ENCODE assay signal across 23 cellular contexts in genomic region chr10:89771684-89772083, GRCh38.
"Had no signal": no experiment of that assay in that cellular context is flagged by ENCODE, and none has a peak within 500 bp of the region (broad histone marks: within the 10 kb centered on the region; RNA-seq: fewer than 3 reads in every experiment).

No MANE protein-coding gene starts in this region.

- H3K27ac ChIP-seq: dorsolateral prefrontal cortex, gastrocnemius medialis, heart left ventricle, hepatocyte, left lung, ovary, psoas muscle, skin epidermis, spleen, transverse colon, upper lobe of right lung, uterus had no signal

- H3K27me3 Mint-ChIP-seq: stimulated activated naive B cell treated with anti-CD40 and anti-IgM and Interleukin-4, amounts not matched to agents 10 μg/mL and 1 μg/mL and 100 μg/mL, for 72 hours; stimulated activated naive CD8-positive, alpha-beta T cell treated with anti-CD3 and anti-CD28 coated beads, Interleukin-15, Interleukin-2, amounts not matched to agents 100 ng/mL and 50 ng/mL, for 24 hours had no signal

- H3K9me3 Mint-ChIP-seq: stimulated activated naive CD8-positive, alpha-beta T cell treated with anti-CD3 and anti-CD28 coated beads, Interleukin-15, Interleukin-2, amounts not matched to agents 100 ng/mL and 50 ng/mL, for 24 hours had no signal

- H3K27me3 ChIP-seq: dorsolateral prefrontal cortex, gastrocnemius medialis, heart left ventricle, hepatocyte, left lung, ovary, spleen, transverse colon, upper lobe of right lung, uterus had no signal

- DNase-seq: cerebellar nuclear complex; dorsolateral prefrontal cortex; effector CD4-positive, alpha-beta T cell; foreskin fibroblast; gastrocnemius medialis; heart left ventricle; left cardiac atrium; left lung; nucleus accumbens; ovary; posterior cingulate gyrus; psoas muscle; right cardiac atrium; spleen; stimulated activated CD4-positive, alpha-beta T cell treated with anti-CD3 and anti-CD28 coated beads, Interleukin-4, amount 100 ng/mL, for 4 hours; stimulated activated naive B cell treated with anti-CD40 and anti-IgM and Interleukin-4, amounts not matched to agents 10 μg/mL and 1 μg/mL and 100 μg/mL, for 72 hours; transverse colon; upper lobe of right lung; uterus had no signal

- H3K4me3 ChIP-seq: dorsolateral prefrontal cortex, gastrocnemius medialis, heart left ventricle, hepatocyte, left lung, ovary, psoas muscle, skin epidermis, spleen, transverse colon, upper lobe of right lung, uterus had no signal

- H3K4me1 ChIP-seq: gastrocnemius medialis, heart left ventricle, left lung, psoas muscle, spleen, transverse colon, upper lobe of right lung, uterus had no signal

- ATAC-seq: gastrocnemius medialis; heart left ventricle; left cardiac atrium; left lung; psoas muscle; right cardiac atrium; stimulated activated naive B cell treated with anti-CD40 and anti-IgM and Interleukin-4, amounts not matched to agents 10 μg/mL and 1 μg/mL and 100 μg/mL, for 72 hours; upper lobe of right lung had no signal

- H3K4me3 Mint-ChIP-seq: nephron; stimulated activated naive B cell treated with anti-CD40 and anti-IgM and Interleukin-4, amounts not matched to agents 10 μg/mL and 1 μg/mL and 100 μg/mL, for 72 hours; stimulated activated naive CD8-positive, alpha-beta T cell treated with anti-CD3 and anti-CD28 coated beads, Interleukin-15, Interleukin-2, amounts not matched to agents 100 ng/mL and 50 ng/mL, for 24 hours had no signal

- H3K9me3 ChIP-seq: left lung, ovary, spleen, transverse colon, upper lobe of right lung, uterus had no signal

- H3K4me1 Mint-ChIP-seq: nephron had no signal

- H3K27ac Mint-ChIP-seq: nephron; stimulated activated naive B cell treated with anti-CD40 and anti-IgM and Interleukin-4, amounts not matched to agents 10 μg/mL and 1 μg/mL and 100 μg/mL, for 72 hours; stimulated activated naive CD8-positive, alpha-beta T cell treated with anti-CD3 and anti-CD28 coated beads, Interleukin-15, Interleukin-2, amounts not matched to agents 100 ng/mL and 50 ng/mL, for 24 hours had no signal

- H3K36me3 ChIP-seq: gastrocnemius medialis, left lung, ovary, uterus had no signal
